8 cellular contexts compared by ENCODE assay signal in the genomic region with DNA sequence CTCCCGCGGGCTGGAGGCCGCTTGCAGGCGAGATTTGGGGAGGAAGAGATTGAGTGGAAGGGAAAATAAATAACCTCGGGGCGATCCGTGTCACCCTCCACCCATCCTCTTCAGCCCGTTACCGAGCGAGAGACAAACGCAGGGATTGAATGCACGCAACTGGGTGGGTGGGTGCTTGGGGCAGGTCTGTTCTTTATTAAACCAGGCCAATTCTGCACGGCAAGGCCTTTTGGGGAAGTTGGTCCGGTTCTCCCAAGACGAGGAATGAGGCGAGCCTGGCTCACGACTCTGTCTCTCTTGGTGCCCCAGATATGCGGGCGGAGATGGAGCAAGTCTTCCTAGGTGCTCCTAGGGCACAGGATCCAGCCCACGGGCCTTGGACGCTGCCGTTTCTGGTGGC. TPM values are rescaled to one million over a fixed set of nuclear protein-coding genes. Genes with fewer than 3 reads are reported as not detected.
DNase-seq lines count a peak whose midpoint lies in the region; TF ChIP-seq lines count a peak whose summit lies in the region.

No MANE protein-coding gene starts in this region.

- TF ChIP-seq POLR2A in Peyer's patch (IDR thresholded peaks at IDR 0.05) (no peak), esophagus squamous epithelium (IDR thresholded peaks at IDR 0.05) (no peak)

- peak; percentile 60 for DNase-seq in DMS79 treated with DMSO at 0.1 percent for 48 hours (lab: John Stamatoyannopoulos, UW)
- no peak for DNase-seq in DMS79 (lab: John Stamatoyannopoulos, UW)
- DNase-seq in Peyer's patch: no peak
- no peak for DNase-seq in esophagus squamous epithelium (lab: John Stamatoyannopoulos, UW)
- DNase-seq in NCI-H2107 treated with DMSO at 0.1 percent for 48 hours (lab: John Stamatoyannopoulos, UW; ENCODE audit: unreplicated experiment): no peak
- no peak for DNase-seq in activated gamma-delta T cell treated with Interleukin-2 at 50 U/mL for 16 hours
- no peak for DNase-seq in activated CD4-positive, alpha-beta T cell treated with anti-CD3 and anti-CD28 coated beads for 1 hour

- H3K4me3 ChIP-seq in Peyer's patch (peak overlapping the region; percentile 63 to 71 (median 66)), esophagus squamous epithelium (peak overlapping the region; percentile 38 to 67 (median 47)), skin epidermis (peak overlapping the region; percentile 31 to 56 (median 46))

- peak overlapping the region; percentile 64 to 92 (median 80) for H3K27ac ChIP-seq in Peyer's patch
- H3K27ac ChIP-seq in esophagus squamous epithelium: peak overlapping the region in 1 of 4 donors; percentile 64
- H3K27ac ChIP-seq in skin epidermis: peak overlapping the region in 12 of 21 experiments; percentile 40 to 95 (median 70)

- intact Hi-C loops in esophagus squamous epithelium (cut with DNase I): no loop called here

- WGBS in esophagus squamous epithelium, 2 donors: 2 to 17% methylated on average over 10 to 15 of the region's 22 CpGs

- H3K27me3 ChIP-seq in Peyer's patch: peaks cover 0 to 9% of the 10 kb centered on the region in 2 donors
- peaks cover 44 to 100% (median 86%) of the 10 kb centered on the region in 4 donors for H3K27me3 ChIP-seq in esophagus squamous epithelium

- peaks cover 0 to 36% (median 14%) of the 10 kb centered on the region in 4 donors for H3K4me1 ChIP-seq in Peyer's patch
- H3K4me1 ChIP-seq in esophagus squamous epithelium: peaks cover 13 to 48% (median 40%) of the 10 kb centered on the region in 3 donors

- H3K9me3 ChIP-seq in Peyer's patch (no peaks in the 10 kb centered on the region), esophagus squamous epithelium (no peaks in the 10 kb centered on the region)

- H3K36me3 ChIP-seq in Peyer's patch (peaks cover 0 to 4% (median 0%) of the 10 kb centered on the region in 3 donors), esophagus squamous epithelium (no peaks in the 10 kb centered on the region)

- TF ChIP-seq CTCF in Peyer's patch (IDR thresholded peaks at IDR 0.05) (no peak), esophagus squamous epithelium (IDR thresholded peaks at IDR 0.05) (no peak)

RNA-seq across cellular contexts. Expression of a gene that starts 0.4 kb away (rescaled TPM):
- 10 to 100 TPM; 10.7 to 22.8 (median 19.0) TPM for total RNA-seq in Peyer's patch
- total RNA-seq in esophagus squamous epithelium: under 1 TPM in 2 of 4 donors, not detected in 2; 0.38 to 0.64 TPM

RNA-seq across cellular contexts. Expression of a gene that starts 3.9 kb away (rescaled TPM):
- total RNA-seq in Peyer's patch (10 to 100 TPM in 3 of 4 donors, 1 to 10 TPM in 1; 1.8 to 21.2 (median 14.9) TPM), esophagus squamous epithelium (not detected)

RNA-seq across cellular contexts. Expression of a gene that starts 6.4 kb away (rescaled TPM):
- total RNA-seq in Peyer's patch: 10 to 100 TPM; 34.3 to 98.4 (median 66.7) TPM
- total RNA-seq in esophagus squamous epithelium: 1 to 10 TPM in 2 of 4 donors, not detected in 2; 1.3 to 3.1 TPM

RNA-seq across cellular contexts. Expression of a gene that starts 14.9 kb away (rescaled TPM):
- 10 to 100 TPM; 13.7 to 47.5 (median 24.9) TPM for total RNA-seq in Peyer's patch
- total RNA-seq in esophagus squamous epithelium: not detected

RNA-seq across cellular contexts. Expression of a gene that starts 17.6 kb away (rescaled TPM):
- total RNA-seq in Peyer's patch (10 to 100 TPM in 3 of 4 donors, 1 to 10 TPM in 1; 7.7 to 22.5 (median 15.0) TPM), esophagus squamous epithelium (not detected)

Comparison
In these comparisons a context has a peak if more than half of its experiments do, and no peak if none do; other contexts are left out.
1. RNA of a gene that starts 0.4 kb away (total RNA-seq): 10.7 to 22.8 TPM in Peyer's patch; 0.38 to 0.64 TPM in esophagus squamous epithelium; every median in the first group is over 4 times any median in the second.
2. RNA of a gene that starts 6.4 kb away (total RNA-seq): 34.3 to 98.4 TPM in Peyer's patch; 1.3 to 3.1 TPM in esophagus squamous epithelium; every median in the first group is over 4 times any median in the second.
3. Peak in every context shown above with its lines, with median percentiles within 50 percentile points of each other: H3K4me3 ChIP-seq.